Comparison of ENCODE assay signal across 18 cellular contexts in genomic region chr3:22103423-22103822, GRCh38.
DNase-seq lines count a peak whose midpoint lies in the region; ATAC-seq and TF ChIP-seq lines count a peak whose summit lies in the region.
"Had no signal": no experiment of that assay in that cellular context is flagged by ENCODE, and none has a peak within 500 bp of the region (broad histone marks: within the 10 kb centered on the region; RNA-seq: fewer than 3 reads in every experiment).

No MANE protein-coding gene starts in this region.

- no peak overlapping the region for H3K27ac ChIP-seq in transverse colon
- H3K27ac ChIP-seq: 22Rv1; A549; BLaER1 treated with 17β-estradiol and CSF1 and Interleukin-3, amounts not matched to agents 10 nM and 100 nM; C4-2B had no signal

- intact Hi-C loops in transverse colon (cut with DNase I; ENCODE audit: low total_unique reads), result no loop called here

- H3K4me1 ChIP-seq in transverse colon, result no peaks in the 10 kb centered on the region
- H3K4me1 ChIP-seq: A549, Caco-2 had no signal

- TF ChIP-seq CTCF in transverse colon (IDR thresholded peaks at IDR 0.05), result no peak

- CTCF ChIA-PET in activated CD4-positive, alpha-beta memory T cell treated with anti-CD3 and anti-CD28 coated beads, Interleukin-2, amount 10 ng/mL, durations not matched to agents 7 days and 5 days (lab: Charles Lee), result no interaction called here

- H3K4me3 Mint-ChIP-seq in activated CD4-positive, alpha-beta memory T cell treated with anti-CD3 and anti-CD28 coated beads, Interleukin-2, amount 10 ng/mL, durations not matched to agents 7 days and 5 days, result no peak overlapping the region
- H3K4me3 Mint-ChIP-seq: B cell; CD4-positive, alpha-beta T cell; CD8-positive, alpha-beta T cell had no signal

- no peaks in the 10 kb centered on the region for H3K27me3 ChIP-seq in transverse colon
- H3K27me3 ChIP-seq: BLaER1 treated with 17β-estradiol and CSF1 and Interleukin-3, amounts not matched to agents 10 nM and 100 nM had no signal

- H3K36me3 ChIP-seq in transverse colon, result no peaks in the 10 kb centered on the region
- H3K36me3 ChIP-seq: BLaER1 treated with 17β-estradiol and CSF1 and Interleukin-3, amounts not matched to agents 10 nM and 100 nM had no signal

- peaks cover 6% of the 10 kb centered on the region for H3K9me3 Mint-ChIP-seq in activated CD4-positive, alpha-beta memory T cell treated with anti-CD3 and anti-CD28 coated beads, Interleukin-2, amount 10 ng/mL, durations not matched to agents 7 days and 5 days
- H3K9me3 Mint-ChIP-seq: CD4-positive, alpha-beta T cell had no signal

- H3K4me3 ChIP-seq in transverse colon, result no peak overlapping the region
- H3K4me3 ChIP-seq: A549; BLaER1 treated with 17β-estradiol and CSF1 and Interleukin-3, amounts not matched to agents 10 nM and 100 nM had no signal

- H3K36me3 Mint-ChIP-seq in activated CD4-positive, alpha-beta memory T cell treated with anti-CD3 and anti-CD28 coated beads, Interleukin-2, amount 10 ng/mL, durations not matched to agents 7 days and 5 days (ENCODE audit: low read depth), result no peaks in the 10 kb centered on the region
- H3K36me3 Mint-ChIP-seq: CD8-positive, alpha-beta T cell had no signal

- H3K4me1 Mint-ChIP-seq in activated CD4-positive, alpha-beta memory T cell treated with anti-CD3 and anti-CD28 coated beads, Interleukin-2, amount 10 ng/mL, durations not matched to agents 7 days and 5 days, result no peaks in the 10 kb centered on the region
- H3K4me1 Mint-ChIP-seq: B cell had no signal

- peak; percentile 50 for ATAC-seq in HG03175 (IDR thresholded peaks at IDR 0.05; ENCODE audit: unreplicated experiment)
- ATAC-seq: A549; CD8-positive, alpha-beta T cell had no signal

- in situ Hi-C loops in transverse colon (cut with MboI; ENCODE audit: low pct_ligation_motif_present in 1 of 4, low pct_unique_long_range_greater_than_20kb in 1 of 4, low sequenced_read_pairs in 3 of 4), result no loop called here

- no peaks in the 10 kb centered on the region for H3K27me3 Mint-ChIP-seq in activated CD4-positive, alpha-beta memory T cell treated with anti-CD3 and anti-CD28 coated beads, Interleukin-2, amount 10 ng/mL, durations not matched to agents 7 days and 5 days
- H3K27me3 Mint-ChIP-seq: B cell; CD4-positive, alpha-beta T cell had no signal

- no peak overlapping the region for H3K27ac Mint-ChIP-seq in activated CD4-positive, alpha-beta memory T cell treated with anti-CD3 and anti-CD28 coated beads, Interleukin-2, amount 10 ng/mL, durations not matched to agents 7 days and 5 days
- H3K27ac Mint-ChIP-seq: B cell; CD4-positive, alpha-beta T cell; CD8-positive, alpha-beta T cell had no signal

- POLR2A ChIA-PET in activated CD4-positive, alpha-beta memory T cell treated with anti-CD3 and anti-CD28 coated beads, Interleukin-2, amount 10 ng/mL, durations not matched to agents 7 days and 5 days (lab: Charles Lee), result no interaction called here

- TF ChIP-seq POLR2A in transverse colon (IDR thresholded peaks at IDR 0.05), result no peak

- no peak for TF ChIP-seq EP300 in transverse colon (IDR thresholded peaks at IDR 0.05; ENCODE audit: low read depth)

- DNase-seq in DMS53 (lab: John Stamatoyannopoulos, UW) (peak; percentile 6), DMS53 treated with DMSO at 0.1 percent for 48 hours (lab: John Stamatoyannopoulos, UW; ENCODE audit: unreplicated experiment) (no peak), kidney tubule cell (ENCODE audit: low spot score) (peak; percentile 47), transverse colon (no peak)
- no peak for DNase-seq in activated CD4-positive, alpha-beta memory T cell treated with anti-CD3 and anti-CD28 coated beads, Interleukin-2, amount 10 ng/mL, durations not matched to agents 7 days and 5 days
- DNase-seq: AML-193; Caco-2; Calu3; CD4-positive, alpha-beta T cell; CD8-positive, alpha-beta T cell; DMS79 treated with DMSO at 0.1 percent for 48 hours; GF-D8 had no signal

- WGBS in transverse colon (ENCODE audit: low coverage in 1 of 2), 2 donors, result 60 to 79% methylated on average over 1 of the region's 1 CpG

- no peaks in the 10 kb centered on the region for H3K9me3 ChIP-seq in transverse colon
- H3K9me3 ChIP-seq: A549; BLaER1 treated with 17β-estradiol and CSF1 and Interleukin-3, amounts not matched to agents 10 nM and 100 nM; Caco-2 had no signal

Comparison
In these comparisons a context has a peak if more than half of its experiments do, and no peak if none do; other contexts are left out.
1. DNase-seq: peak in DMS53 (single experiment) and kidney tubule cell (single experiment); none in DMS53 treated with DMSO at 0.1 percent for 48 hours (single experiment), transverse colon (single experiment) and activated CD4-positive, alpha-beta memory T cell treated with anti-CD3 and anti-CD28 coated beads, Interleukin-2, amount 10 ng/mL, durations not matched to agents 7 days and 5 days (single experiment).